Comparison of ENCODE assay signal across 11 cellular contexts in genomic region chrX:132025085-132025484, GRCh38. TPM values are rescaled to one million over a fixed set of nuclear protein-coding genes. Genes with fewer than 3 reads are reported as not detected.
DNase-seq lines count a peak whose midpoint lies in the region; ATAC-seq, FAIRE-seq and TF ChIP-seq lines count a peak whose summit lies in the region.
"Had no signal": no experiment of that assay in that cellular context is flagged by ENCODE, and none has a peak within 500 bp of the region (broad histone marks: within the 10 kb centered on the region; RNA-seq: fewer than 3 reads in every experiment).

No MANE protein-coding gene starts in this region.

- H3K27me3 ChIP-seq in bronchial epithelial cell (ENCODE audit: control insufficient read depth, insufficient read depth, low read length) (no peaks in the 10 kb centered on the region), trophoblast cell (ENCODE audit: insufficient read depth, low read length) (no peaks in the 10 kb centered on the region), esophagus squamous epithelium (no peaks in the 10 kb centered on the region), MG63 (no peaks in the 10 kb centered on the region; the same call in 1 of the 2 replicates)

- H3K9ac ChIP-seq in trophoblast cell (ENCODE audit: low read length) = no peak overlapping the region

- CTCF ChIA-PET in activated CD4-positive, alpha-beta T cell treated with anti-CD3 and anti-CD28 coated beads for 36 hours (lab: Charles Lee) = interaction anchor here (0.7 to 1.4 kb wide), 3 partner anchors 46 to 594 kb away, joined by 3 to 4 read pairs (median 3); no protein-coding TSS in a partner anchor

- no peak for FAIRE-seq in bronchial epithelial cell (lab: Jason Lieb, UNC)
- FAIRE-seq: TTC549 had no signal

- H3K27ac ChIP-seq in trophoblast cell (ENCODE audit: low read depth, low read length) (no peak overlapping the region), esophagus squamous epithelium (no peak overlapping the region)

- H3K79me1 ChIP-seq in trophoblast cell (ENCODE audit: low read length) = peaks cover 11% of the 10 kb centered on the region

- WGBS in trophoblast cell (ENCODE audit: extremely low coverage, insufficient coverage, insufficient read length) = no CpG with 5 or more reads among the region's 7 CpGs
- 68 to 73% methylated on average over 7 of the region's 7 CpGs for WGBS in esophagus squamous epithelium, 2 donors

- H4K12ac ChIP-seq in trophoblast cell (ENCODE audit: low read depth, low read length) = no peak overlapping the region

- no peak overlapping the region for H2AK5ac ChIP-seq in trophoblast cell (ENCODE audit: low read length)

- peaks cover 24% of the 10 kb centered on the region for H3K36me3 Mint-ChIP-seq in activated CD4-positive, alpha-beta T cell treated with anti-CD3 and anti-CD28 coated beads for 36 hours (ENCODE audit: low read depth)

- no peaks in the 10 kb centered on the region for H3K9me3 Mint-ChIP-seq in activated CD4-positive, alpha-beta T cell treated with anti-CD3 and anti-CD28 coated beads for 36 hours (ENCODE audit: low read depth)

- DNase-seq in activated CD4-positive, alpha-beta T cell treated with anti-CD3 and anti-CD28 coated beads for 36 hours = peak; percentile 39
- DNase-seq in activated CD4-positive, alpha-beta T cell treated with anti-CD3 and anti-CD28 coated beads for 1 hour = no peak
- DNase-seq in NAMALWA (ENCODE audit: low spot score) (peak; percentile 17), bronchial epithelial cell (ENCODE audit: low read depth) (no peak), trophoblast cell (no peak), esophagus squamous epithelium (lab: John Stamatoyannopoulos, UW) (no peak), MG63 (no peak), NCI-H524 treated with DMSO at 0.1 percent for 48 hours (lab: John Stamatoyannopoulos, UW) (no peak)
- DNase-seq: left cardiac atrium, NCI-H2171 treated with DMSO at 0.1 percent for 48 hours had no signal

- intact Hi-C loops in activated CD4-positive, alpha-beta T cell treated with anti-CD3 and anti-CD28 coated beads for 36 hours (cut with DNase I, micrococcal nuclease) = loop anchor here in 1 of 2 experiments (2.0 to 10.0 kb wide), 2 partner anchors 192 to 460 kb away; partner anchors contain the start of gene MBNL3
- intact Hi-C loops in esophagus squamous epithelium (cut with DNase I) = no loop called here

- peaks cover 2% of the 10 kb centered on the region for H3K79me2 ChIP-seq in trophoblast cell (ENCODE audit: control insufficient read depth, insufficient read depth, low read length, poor library complexity)

- H3K14ac ChIP-seq in trophoblast cell (ENCODE audit: low read length) = no peak overlapping the region

- no peak overlapping the region for H4K91ac ChIP-seq in trophoblast cell (ENCODE audit: low read depth, low read length)

- TF ChIP-seq POLR2A in esophagus squamous epithelium (IDR thresholded peaks at IDR 0.05) = no peak

- H3K4me2 ChIP-seq in trophoblast cell (ENCODE audit: low read length) = peak overlapping the region; percentile 61

- no peak overlapping the region for H2BK12ac ChIP-seq in trophoblast cell (ENCODE audit: low read length)

- no peak overlapping the region for H3K23ac ChIP-seq in trophoblast cell (ENCODE audit: low read length)

- H2BK120ac ChIP-seq in trophoblast cell (ENCODE audit: insufficient read depth, low read length, poor library complexity) = no peak overlapping the region

- H3K4me3 ChIP-seq in bronchial epithelial cell (ENCODE audit: low read depth, low read length) (peak overlapping the region; percentile 26), trophoblast cell (ENCODE audit: low read depth, low read length) (no peak overlapping the region), esophagus squamous epithelium (no peak overlapping the region), MG63 (no peak overlapping the region)

- H2AFZ ChIP-seq in trophoblast cell (ENCODE audit: insufficient read depth, low read length, poor library complexity) = no peak overlapping the region

- no peaks in the 10 kb centered on the region for H3K27me3 Mint-ChIP-seq in activated CD4-positive, alpha-beta T cell treated with anti-CD3 and anti-CD28 coated beads for 36 hours

- peak overlapping the region; percentile 91 for H3K27ac Mint-ChIP-seq in activated CD4-positive, alpha-beta T cell treated with anti-CD3 and anti-CD28 coated beads for 36 hours

- peaks cover 0 to 3% of the 10 kb centered on the region in 2 experiments for H3K4me1 ChIP-seq in trophoblast cell (ENCODE audit: control insufficient read depth in 1 of 2, insufficient read depth in 2 of 2, low read length in 2 of 2)
- H3K4me1 ChIP-seq in esophagus squamous epithelium = peaks cover 0 to 20% (median 0%) of the 10 kb centered on the region in 3 donors

- ATAC-seq in activated CD4-positive, alpha-beta T cell treated with anti-CD3 and anti-CD28 coated beads for 36 hours = no peak
- ATAC-seq: left cardiac atrium had no signal

- POLR2A ChIA-PET in activated CD4-positive, alpha-beta T cell treated with anti-CD3 and anti-CD28 coated beads for 36 hours (lab: Charles Lee) = interaction anchor here (1.1 kb wide), 1 partner anchor 191 kb away, joined by 4 read pairs; no protein-coding TSS in a partner anchor

- no peak overlapping the region for H3K4ac ChIP-seq in trophoblast cell (ENCODE audit: low read depth, low read length)

- TF ChIP-seq CTCF in bronchial epithelial cell (IDR thresholded peaks at IDR 0.05; ENCODE audit: insufficient read depth, low read length, severe bottlenecking) = no peak
- TF ChIP-seq CTCF in esophagus squamous epithelium (IDR thresholded peaks at IDR 0.05) = no peak

- H4K8ac ChIP-seq in trophoblast cell (ENCODE audit: low read depth, low read length) = no peak overlapping the region

- H2BK5ac ChIP-seq in trophoblast cell (ENCODE audit: low read depth, low read length, poor library complexity) = no peak overlapping the region

- H3K18ac ChIP-seq in trophoblast cell (ENCODE audit: low read length) = no peak overlapping the region

- H3K9me3 ChIP-seq in trophoblast cell (ENCODE audit: insufficient read depth, low read depth, low read length) (no peaks in the 10 kb centered on the region), esophagus squamous epithelium (no peaks in the 10 kb centered on the region), MG63 (no peaks in the 10 kb centered on the region)

- H3K4me3 Mint-ChIP-seq in activated CD4-positive, alpha-beta T cell treated with anti-CD3 and anti-CD28 coated beads for 36 hours = peak overlapping the region; percentile 88

- no peaks in the 10 kb centered on the region for H3K36me3 ChIP-seq in bronchial epithelial cell (ENCODE audit: control insufficient read depth, insufficient read depth, low read length)
- H3K36me3 ChIP-seq in trophoblast cell (ENCODE audit: control insufficient read depth in 1 of 2, insufficient read depth in 2 of 2, low read length in 2 of 2) = no peaks in the 10 kb centered on the region
- H3K36me3 ChIP-seq in esophagus squamous epithelium = no peaks in the 10 kb centered on the region
- no peaks in the 10 kb centered on the region for H3K36me3 ChIP-seq in MG63

- peaks cover 46% of the 10 kb centered on the region for H3K4me1 Mint-ChIP-seq in activated CD4-positive, alpha-beta T cell treated with anti-CD3 and anti-CD28 coated beads for 36 hours

RNA-seq across cellular contexts. Expression of gene STK26, which starts 2.0 kb away (rescaled TPM):
- total RNA-seq in activated CD4-positive, alpha-beta T cell treated with anti-CD3 and anti-CD28 coated beads for 36 hours = 10 to 100 TPM; 72.7 to 93.6 TPM
- total RNA-seq in bronchial epithelial cell (47.9 and 49.9 TPM in 2 replicates), esophagus squamous epithelium (10 to 100 TPM; 12.2 to 21.6 (median 19.9) TPM)
- 37.8 and 41.4 TPM in 2 replicates for polyA plus RNA-seq in trophoblast cell (2013)
- total RNA-seq in MG63 (2014; rRNA removed; shearing (Covaris generic); ENCODE audit: low replicate concordance) = 4.5 and 12.3 TPM in 2 replicates

Comparison
In these comparisons a context has a peak if more than half of its experiments do, and no peak if none do; other contexts are left out.
1. DNase-seq: peak in activated CD4-positive, alpha-beta T cell treated with anti-CD3 and anti-CD28 coated beads for 36 hours (single experiment) and NAMALWA (single experiment); none in activated CD4-positive, alpha-beta T cell treated with anti-CD3 and anti-CD28 coated beads for 1 hour (single experiment), bronchial epithelial cell (single experiment), trophoblast cell (0 of 2), esophagus squamous epithelium (single experiment), MG63 (single experiment) and NCI-H524 treated with DMSO at 0.1 percent for 48 hours (single experiment).